ENCODE assay signal across 8 cellular contexts in the genomic region with DNA sequence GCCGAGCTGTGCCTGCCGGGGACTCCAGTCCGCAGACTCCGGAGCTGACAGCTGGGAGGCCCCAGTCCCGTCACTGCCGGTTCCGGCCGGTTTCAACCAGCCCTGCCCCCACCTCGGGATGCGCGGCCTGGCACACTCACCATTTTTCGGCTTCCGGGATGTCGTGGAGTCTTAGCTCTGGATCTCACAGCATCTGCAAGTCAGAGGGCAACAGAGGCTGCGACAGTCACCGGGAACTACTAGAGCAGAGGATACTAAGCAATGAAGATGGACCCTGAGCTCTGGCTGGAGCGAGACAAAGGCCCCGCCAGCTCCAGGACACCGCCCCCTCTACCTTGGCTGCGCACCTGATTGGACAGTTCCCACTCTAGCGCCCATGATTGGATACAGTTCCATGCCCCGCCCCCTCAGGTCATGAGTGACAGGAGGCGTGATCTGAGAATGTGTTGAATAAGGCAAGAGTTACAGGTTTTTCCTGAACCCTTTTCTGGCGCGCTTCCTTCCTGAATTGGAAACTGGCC. TPM values are rescaled to one million over a fixed set of nuclear protein-coding genes. Genes with fewer than 3 reads are reported as not detected.
A peak's percentile ranks its signal among the peaks of the same experiment; 100 is the strongest.
DNase-seq lines count a peak whose midpoint lies in the region; ATAC-seq, FAIRE-seq and TF ChIP-seq lines count a peak whose summit lies in the region.

TSS of gene ZNF682 (minus strand) at position 303 of the 521 bp plus-strand sequence. CDS start at position 143, 160 bp downstream.

- CTCF ChIA-PET in AG04450 (lab: Charles Lee) (interaction anchor here (0.6 kb wide), 1 partner anchor 14 kb away, joined by 6 read pairs; no protein-coding TSS in a partner anchor), endothelial cell of umbilical vein (lab: Charles Lee) (interaction anchor here (1.0 to 1.5 kb wide), 2 partner anchors 13 to 199 kb away, joined by 5 to 6 read pairs; no protein-coding TSS in a partner anchor)

- DNase-seq in AG04450 (ENCODE audit: low read depth, low spot score) (peak; percentile 82), NCI-H748 (lab: John Stamatoyannopoulos, UW; ENCODE audit: unreplicated experiment) (peak; percentile 96), endothelial cell of umbilical vein (ENCODE audit: low read depth, low spot score) (peak; percentile 91)
- peak; percentile 94 for DNase-seq in activated CD8-positive, alpha-beta memory T cell treated with anti-CD3 and anti-CD28 coated beads, Interleukin-2, amount 50 U/mL, for 4 hours
- DNase-seq in stimulated activated CD8-positive, alpha-beta memory T cell treated with anti-CD3 and anti-CD28 coated beads, Interleukin-15, amount 100 ng/mL, for 1 hour (ENCODE audit: low read depth), result peak; percentile 95

- no peaks in the 10 kb centered on the region for H3K79me2 ChIP-seq in endothelial cell of umbilical vein (ENCODE audit: control insufficient read depth, insufficient read depth, low read length)

- POLR2A ChIA-PET in AG04450 (lab: Yijun Ruan, JAX) (interaction anchor here (0.6 to 1.7 kb wide), 8 partner anchors 13 to 1939 kb away, joined by 3 to 12 read pairs (median 3); partner anchors contain the start of genes ZNF253, ZNF66 and ZNF93), endothelial cell of umbilical vein (lab: Charles Lee) (interaction anchor here (0.5 to 1.0 kb wide), 3 partner anchors 13 to 230 kb away, joined by 3 to 7 read pairs (median 5); no protein-coding TSS in a partner anchor)

- WGBS in mesodermal cell (ENCODE audit: insufficient coverage in 2 of 2), 2 experiments, result 0 to 1% methylated on average over 17 to 19 of the region's 25 CpGs

- dilution Hi-C loops in endothelial cell of umbilical vein (cut with MboI; ENCODE audit: extremely low pct_ligation_motif_present, low sequenced_read_pairs), result no loop called here

- H3K27me3 ChIP-seq in AG04450 (ENCODE audit: control insufficient read depth, insufficient read depth, low read length) (no peaks in the 10 kb centered on the region), endothelial cell of umbilical vein (ENCODE audit: control insufficient read depth in 2 of 2, insufficient read depth in 2 of 2, low read length in 2 of 2) (no peaks in the 10 kb centered on the region)

- no peaks in the 10 kb centered on the region for H4K20me1 ChIP-seq in endothelial cell of umbilical vein (replicated peaks; ENCODE audit: control insufficient read depth, extremely low read depth, insufficient read depth, low read length)

- H3K27ac ChIP-seq in AG04450 (ENCODE audit: low read depth, low read length) (peak within 1 kb of the TSS; percentile 61), endothelial cell of umbilical vein (ENCODE audit: insufficient read depth, low read depth, low read length) (peak within 1 kb of the TSS; percentile 20), mesodermal cell (ENCODE audit: low read depth, low read length, severe bottlenecking) (peak within 1 kb of the TSS; percentile 99)

- H3K4me3 ChIP-seq in AG04450 (ENCODE audit: low read depth, low read length) (peak within 1 kb of the TSS; percentile 87), endothelial cell of umbilical vein (replicated peaks in 1 of 3; ENCODE audit: insufficient read depth in 1 of 3, low read depth in 1 of 3, low read length in 3 of 3) (peak within 1 kb of the TSS in 2 of 3 experiments; percentile 52 to 67), mesodermal cell (ENCODE audit: extremely low read depth, insufficient read depth, low read length, poor library complexity, severe bottlenecking) (peak within 1 kb of the TSS; percentile 71)

- H3K9me1 ChIP-seq in endothelial cell of umbilical vein (replicated peaks; ENCODE audit: control insufficient read depth, extremely low read depth, insufficient read depth, low read length), result no peaks in the 10 kb centered on the region

- no TSS peak for BruUV-seq in endothelial cell of umbilical vein (replicated peaks; lab: Mats Ljungman, UMichigan)

- H3K9me3 ChIP-seq in AG04450 (ENCODE audit: control insufficient read depth, insufficient read depth, low read length) (peaks cover 18% of the 10 kb centered on the region; the same call in 1 of the 2 replicates), endothelial cell of umbilical vein (replicated peaks; ENCODE audit: control insufficient read depth, insufficient read depth, low read length) (no peaks in the 10 kb centered on the region), mesodermal cell (ENCODE audit: control insufficient read depth, low read length) (peaks cover 12% of the 10 kb centered on the region)

- no peak for TF ChIP-seq POLR2A in endothelial cell of umbilical vein (IDR thresholded peaks at IDR 0.05; ENCODE audit: low read depth, low read length)

- intact Hi-C loops in endothelial cell of umbilical vein (cut with micrococcal nuclease), result no loop called here

- H3K36me3 ChIP-seq in endothelial cell of umbilical vein (ENCODE audit: control insufficient read depth in 2 of 2, extremely low read depth in 1 of 2, insufficient read depth in 2 of 2, low read length in 2 of 2), result no peaks in the 10 kb centered on the region
- H3K36me3 ChIP-seq in mesodermal cell (ENCODE audit: control insufficient read depth, insufficient read depth, low read length), result peaks cover 20% of the 10 kb centered on the region

- peak within 1 kb of the TSS; percentile 88 for H3K4me2 ChIP-seq in endothelial cell of umbilical vein (ENCODE audit: insufficient read depth, low read length)

- H2AFZ ChIP-seq in endothelial cell of umbilical vein (ENCODE audit: low read depth, low read length), result peak within 1 kb of the TSS; percentile 2

- H3K9ac ChIP-seq in endothelial cell of umbilical vein (replicated peaks; ENCODE audit: extremely low read depth, insufficient read depth, low read length), result peak within 1 kb of the TSS; percentile 22

- peak; percentile 12 for FAIRE-seq in endothelial cell of umbilical vein (lab: Jason Lieb, UNC)

- H3K4me1 ChIP-seq in endothelial cell of umbilical vein (ENCODE audit: control insufficient read depth, extremely low read depth, insufficient read depth, low read length), result peaks cover 4% of the 10 kb centered on the region
- H3K4me1 ChIP-seq in mesodermal cell (ENCODE audit: control insufficient read depth, insufficient read depth, low read length, poor library complexity, severe bottlenecking), result no peaks in the 10 kb centered on the region

- ATAC-seq in GM18909 (IDR thresholded peaks at IDR 0.05; ENCODE audit: poor library complexity, unreplicated experiment) (peak; percentile 98), HG03196 (IDR thresholded peaks at IDR 0.05; ENCODE audit: unreplicated experiment) (peak; percentile 93)

- TF ChIP-seq CTCF in AG04450 (IDR thresholded peaks at IDR 0.05; ENCODE audit: low read depth, low read length) (no peak), endothelial cell of umbilical vein (IDR thresholded peaks at IDR 0.05; ENCODE audit: extremely low read depth in 1 of 2, insufficient read depth in 1 of 2, low read depth in 1 of 2, low read length in 2 of 2) (no peak)

TF ChIP-seq in endothelial cell of umbilical vein, 7 proteins besides CTCF, POLR2A, EP300 and RAD21:
- TF ChIP-seq JUN (IDR thresholded peaks at IDR 0.05; ENCODE audit: borderline replicate concordance, insufficient read depth, insufficient read length, low read depth), result no peak
- no peak for TF ChIP-seq EZH2 (IDR thresholded peaks at IDR 0.05; ENCODE audit: borderline replicate concordance, low read depth, low read length, severe bottlenecking)
- no peak for TF ChIP-seq FOS (IDR thresholded peaks at IDR 0.05; ENCODE audit: borderline replicate concordance, insufficient read depth, low read length)
TF ChIP-seq in endothelial cell of umbilical vein: peak in this region for 0.

RNA-seq across cellular contexts. Expression of gene ZNF682, which starts in this region (rescaled TPM):
- polyA plus RNA-seq in AG04450 (2011; rRNA removed), result 2.0 and 2.5 TPM in 2 replicates
- polyA minus RNA-seq in AG04450 (2011; rRNA and poly(A)+ RNA removed), result 0.92 and 1.4 TPM in 2 replicates
- total RNA-seq in endothelial cell of umbilical vein, result 3.4 TPM in 2 replicates
- polyA plus RNA-seq in endothelial cell of umbilical vein, result 2.3 and 2.8 TPM in 2 replicates
- 3.8 and 3.9 TPM in 2 replicates for polyA plus RNA-seq in endothelial cell of umbilical vein (2011; cell fraction: cytosol; rRNA removed)
- 9.4 and 10.5 TPM in 2 replicates for polyA plus RNA-seq in endothelial cell of umbilical vein (2011; cell fraction: nucleus; rRNA removed)
- 0.17 TPM in 1 of 2 replicates, not detected in the other for polyA plus RNA-seq in endothelial cell of umbilical vein (2012)
- 2.1 and 2.5 TPM in 2 replicates for polyA minus RNA-seq in endothelial cell of umbilical vein
- not detected for polyA minus RNA-seq in endothelial cell of umbilical vein (2011; cell fraction: cytosol; rRNA and poly(A)+ RNA removed)
- polyA minus RNA-seq in endothelial cell of umbilical vein (2011; cell fraction: nucleus; rRNA and poly(A)+ RNA removed), result 3.6 and 5.2 TPM in 2 replicates
- polyA plus RNA-seq in mesodermal cell (2013, experiment 1 of 2), result 6.4 TPM
- polyA plus RNA-seq in mesodermal cell (2013, experiment 2 of 2), result 7.6 TPM

Comparison
In these comparisons a context has a peak if more than half of its experiments do, and no peak if none do; other contexts are left out.
1. Peak in every context shown above with its lines: DNase-seq, ATAC-seq, H3K4me3 ChIP-seq and H3K27ac ChIP-seq.
2. H3K27ac ChIP-seq: peak in every context shown above with its lines; median percentile 99 in mesodermal cell; 61 in AG04450; 20 in endothelial cell of umbilical vein.